Comparison of ENCODE assay signal across 11 cellular contexts in genomic region chr12:128365032-128365431, GRCh38.
"Had no signal": no experiment of that assay in that cellular context is flagged by ENCODE, and none has a peak within 500 bp of the region (broad histone marks: within the 10 kb centered on the region; RNA-seq: fewer than 3 reads in every experiment).

No MANE protein-coding gene starts in this region.

- DNase-seq: activated CD4-positive, alpha-beta T cell treated with anti-CD3 and anti-CD28 coated beads for 4 hours; activated CD8-positive, alpha-beta T cell treated with anti-CD3 and anti-CD28 coated beads for 36 hours; activated effector memory CD4-positive, alpha-beta T cell treated with Interleukin-2 at 50 U/mL for 16 hours; activated naive CD4-positive, alpha-beta T cell treated with anti-CD3 and anti-CD28 coated beads, Interleukin-2, amount 50 U/mL, for 16 hours; activated T-cell treated with anti-CD3 and anti-CD28 coated beads, Interleukin-2, amount 50 U/mL, for 4 hours; adrenal gland; small intestine; stimulated activated naive CD8-positive, alpha-beta T cell treated with anti-CD3 and anti-CD28 coated beads, Interleukin-15, amount 100 ng/mL, for 72 hours; T-helper 17 cell had no signal

- ATAC-seq: activated CD8-positive, alpha-beta T cell treated with anti-CD3 and anti-CD28 coated beads for 36 hours; activated T-cell treated with anti-CD3 and anti-CD28 coated beads, Interleukin-2, amount 50 U/mL, for 4 hours; stimulated activated naive CD8-positive, alpha-beta T cell treated with anti-CD3 and anti-CD28 coated beads, Interleukin-15, amount 100 ng/mL, for 72 hours; T-helper 17 cell had no signal

- H3K4me1 Mint-ChIP-seq: T-helper 17 cell had no signal

- H3K27me3 ChIP-seq: adrenal gland had no signal

- H3K9me3 Mint-ChIP-seq: activated CD8-positive, alpha-beta T cell treated with anti-CD3 and anti-CD28 coated beads for 36 hours had no signal

- H3K4me1 ChIP-seq: adrenal gland had no signal

- H3K4me3 Mint-ChIP-seq: activated CD8-positive, alpha-beta T cell treated with anti-CD3 and anti-CD28 coated beads for 36 hours; activated T-cell treated with anti-CD3 and anti-CD28 coated beads, Interleukin-2, amount 50 U/mL, for 4 hours; stimulated activated naive CD8-positive, alpha-beta T cell treated with anti-CD3 and anti-CD28 coated beads, Interleukin-15, amount 100 ng/mL, for 72 hours; T-helper 17 cell had no signal

- H3K36me3 ChIP-seq: adrenal gland, esophagus muscularis mucosa, thoracic aorta had no signal

- H3K27ac ChIP-seq: esophagus muscularis mucosa, thoracic aorta had no signal

- H3K27ac Mint-ChIP-seq: activated CD8-positive, alpha-beta T cell treated with anti-CD3 and anti-CD28 coated beads for 36 hours; stimulated activated naive CD8-positive, alpha-beta T cell treated with anti-CD3 and anti-CD28 coated beads, Interleukin-15, amount 100 ng/mL, for 72 hours; T-helper 17 cell had no signal

- H3K9me3 ChIP-seq: adrenal gland, esophagus muscularis mucosa, thoracic aorta had no signal
